Comparison of ENCODE assay signal across 8 cellular contexts in the genomic region with DNA sequence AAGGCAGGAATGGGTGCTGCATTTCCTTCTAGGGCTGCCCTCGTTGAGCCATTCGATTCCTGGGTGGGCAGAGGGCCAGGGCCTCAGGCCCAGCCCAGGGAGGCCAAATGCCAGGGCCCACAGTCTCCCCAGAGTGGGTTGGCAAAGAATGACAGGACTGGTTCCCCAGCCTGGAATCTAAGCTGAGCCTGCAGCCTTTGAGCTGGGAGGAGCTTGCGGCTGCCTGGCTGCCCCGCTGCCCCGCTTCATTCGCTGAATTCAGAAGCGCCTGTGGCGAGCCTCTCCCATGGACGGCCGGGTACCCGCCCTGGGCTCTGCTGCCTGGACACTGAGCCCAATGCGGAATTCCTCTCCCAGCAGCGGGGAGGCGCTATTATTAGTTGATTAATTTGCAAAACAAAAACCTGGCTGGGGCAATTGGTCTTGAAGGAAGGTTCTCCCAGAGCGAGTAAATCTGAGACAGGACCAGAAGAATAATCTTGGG. TPM values are rescaled to one million over a fixed set of nuclear protein-coding genes. Genes with fewer than 3 reads are reported as not detected.
DNase-seq lines count a peak whose midpoint lies in the region; ATAC-seq lines count a peak whose summit lies in the region.

No MANE protein-coding gene starts in this region.

- H3K27ac ChIP-seq in epithelial cell of prostate (no peak overlapping the region), mesenchymal stem cell (ENCODE audit: low read length, poor library complexity, severe bottlenecking) (no peak overlapping the region), aorta (ENCODE audit: low read depth in 1 of 2, low read length in 2 of 2) (peak overlapping the region in 1 of 2 donors; percentile 49)

- intact Hi-C loops in aorta (cut with DNase I), result no loop called here

- H4K8ac ChIP-seq in mesenchymal stem cell (ENCODE audit: low read length), result no peak overlapping the region

- no peaks in the 10 kb centered on the region for H3K9me3 ChIP-seq in MG63
- H3K9me3 ChIP-seq in mesenchymal stem cell (ENCODE audit: control insufficient read depth, low read length), result no peaks in the 10 kb centered on the region
- H3K9me3 ChIP-seq in aorta (ENCODE audit: control insufficient read depth, low read length), result no peaks in the 10 kb centered on the region

- H4K91ac ChIP-seq in mesenchymal stem cell (ENCODE audit: low read length), result no peak overlapping the region

- ATAC-seq in aorta (ENCODE audit: low FRiP score) (peak; percentile 92), HG02981 (IDR thresholded peaks at IDR 0.05; ENCODE audit: unreplicated experiment) (no peak)

- H2BK12ac ChIP-seq in mesenchymal stem cell (ENCODE audit: low read length in 2 of 2), result no peak overlapping the region

- no peak overlapping the region for H2AK5ac ChIP-seq in mesenchymal stem cell (ENCODE audit: low read length, severe bottlenecking)

- H2BK120ac ChIP-seq in mesenchymal stem cell (ENCODE audit: low read depth, low read length), result no peak overlapping the region

- H3K4me3 ChIP-seq in MG63 (0 out of 2 replicates have a peak overlapping the region, but pooled peaks have one; percentile 3), mesenchymal stem cell (ENCODE audit: insufficient read depth in 1 of 2, low read depth in 1 of 2, low read length in 2 of 2) (peak overlapping the region in 1 of 2 experiments; percentile 75), aorta (ENCODE audit: low read length in 2 of 2) (no peak overlapping the region)

- WGBS in mesenchymal stem cell, result 32% methylated on average over 15 of the region's 15 CpGs
- WGBS in aorta, 2 donors, result 0 to 2% methylated on average over 15 of the region's 15 CpGs

- H3K9ac ChIP-seq in mesenchymal stem cell (ENCODE audit: low read length), result peak overlapping the region; percentile 83

- peaks cover 14% of the 10 kb centered on the region for H3K4me1 ChIP-seq in mesenchymal stem cell (ENCODE audit: control insufficient read depth, insufficient read depth, low read depth, low read length)
- no peaks in the 10 kb centered on the region for H3K4me1 ChIP-seq in aorta (ENCODE audit: control insufficient read depth in 1 of 2, insufficient read depth in 2 of 2, low read length in 2 of 2)

- no peak overlapping the region for H3K23ac ChIP-seq in mesenchymal stem cell (ENCODE audit: low read length in 2 of 2)

- no peak overlapping the region for H2AFZ ChIP-seq in mesenchymal stem cell (ENCODE audit: low read depth, low read length)

- peak; percentile 38 for DNase-seq in A172 (ENCODE audit: low spot score)
- peak; percentile 96 for DNase-seq in MG63
- peak; percentile 24 for DNase-seq in epithelial cell of prostate (ENCODE audit: low read depth, low spot score)
- peak; percentile 38 for DNase-seq in mesenchymal stem cell
- DNase-seq in aorta, result peak; percentile 90 to 91
- no peak for DNase-seq in NCI-H69 (lab: John Stamatoyannopoulos, UW)
- DNase-seq in NCI-H748 (lab: John Stamatoyannopoulos, UW; ENCODE audit: unreplicated experiment), result no peak

- H2BK15ac ChIP-seq in mesenchymal stem cell (ENCODE audit: low read depth, poor library complexity, severe bottlenecking), result no peak overlapping the region

- H3K27me3 ChIP-seq in MG63, result no peaks in the 10 kb centered on the region
- peaks cover 0 to 22% of the 10 kb centered on the region in 2 experiments for H3K27me3 ChIP-seq in mesenchymal stem cell (ENCODE audit: control insufficient read depth in 1 of 2, insufficient read depth in 1 of 2, low read length in 2 of 2)
- H3K27me3 ChIP-seq in aorta (ENCODE audit: control insufficient read depth in 1 of 2, insufficient read depth in 2 of 2, low read length in 1 of 2), result no peaks in the 10 kb centered on the region

- no peak overlapping the region for H3K18ac ChIP-seq in mesenchymal stem cell (ENCODE audit: low read depth in 1 of 2, low read length in 2 of 2)

- no peak overlapping the region for H3K4ac ChIP-seq in mesenchymal stem cell (ENCODE audit: low read depth in 1 of 2, low read length in 2 of 2)

- H2BK5ac ChIP-seq in mesenchymal stem cell (ENCODE audit: low read depth, low read length, poor library complexity, severe bottlenecking), result no peak overlapping the region

- H3K36me3 ChIP-seq in MG63 (no peaks in the 10 kb centered on the region), mesenchymal stem cell (ENCODE audit: control insufficient read depth in 1 of 2, insufficient read depth in 2 of 2, low read depth in 1 of 2, low read length in 2 of 2) (no peaks in the 10 kb centered on the region), aorta (ENCODE audit: control insufficient read depth in 1 of 2, insufficient read depth in 2 of 2, low read length in 1 of 2) (no peaks in the 10 kb centered on the region)

- no peak overlapping the region for H3K14ac ChIP-seq in mesenchymal stem cell (ENCODE audit: low read length in 2 of 2)

- no peaks in the 10 kb centered on the region for H3K79me1 ChIP-seq in mesenchymal stem cell (replicated peaks; ENCODE audit: low read length, poor library complexity, severe bottlenecking)

- H3K4me2 ChIP-seq in mesenchymal stem cell (ENCODE audit: low read length, poor library complexity, severe bottlenecking), result peak overlapping the region; percentile 8

RNA-seq across cellular contexts. Expression of a gene that starts 32.3 kb away (rescaled TPM):
- 37.9 and 71.2 TPM in 2 replicates for total RNA-seq in A172 (2014; rRNA removed; shearing (Covaris generic))
- total RNA-seq in MG63 (2014; rRNA removed; shearing (Covaris generic); ENCODE audit: low replicate concordance), result 26.0 and 53.3 TPM in 2 replicates
- 132 TPM for polyA plus RNA-seq in mesenchymal stem cell (2013, experiment 1 of 2)
- polyA plus RNA-seq in mesenchymal stem cell (2013, experiment 2 of 2), result 135 TPM
- total RNA-seq in aorta, result 100 to 1,000 TPM; 124 to 128 TPM
- 100 to 1,000 TPM; 126 to 131 TPM for polyA plus RNA-seq in aorta

Comparison
In these comparisons a context has a peak if more than half of its experiments do, and no peak if none do; other contexts are left out.
1. DNase-seq: peak in A172 (single experiment), MG63 (single experiment), epithelial cell of prostate (single experiment), mesenchymal stem cell (single experiment) and aorta (2 of 2); none in NCI-H69 (single experiment) and NCI-H748 (single experiment).